ENCODE assay signal across 12 cellular contexts in the genomic region with DNA sequence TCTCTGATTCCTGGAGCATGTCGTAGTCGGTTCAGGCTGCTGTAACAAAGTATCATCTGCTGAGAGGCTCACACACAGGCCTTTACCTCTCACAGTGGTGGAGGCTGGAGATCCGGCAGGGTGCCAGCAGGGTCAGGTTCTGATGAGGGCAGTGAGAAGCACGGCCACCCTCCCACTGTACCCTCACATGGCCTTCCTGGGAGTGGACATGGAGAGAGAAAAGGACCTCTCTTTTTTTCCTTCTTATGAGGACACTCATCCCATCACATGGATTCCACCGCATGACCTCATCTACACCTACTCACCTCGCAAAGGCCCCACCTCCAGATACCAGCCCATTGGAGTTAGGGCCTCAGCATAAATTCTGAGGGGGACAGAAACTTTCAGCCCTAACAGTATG.
DNase-seq lines count a peak whose midpoint lies in the region; ATAC-seq, FAIRE-seq and TF ChIP-seq lines count a peak whose summit lies in the region.
"Had no signal": no experiment of that assay in that cellular context is flagged by ENCODE, and none has a peak within 500 bp of the region (broad histone marks: within the 10 kb centered on the region; RNA-seq: fewer than 3 reads in every experiment).

No MANE protein-coding gene starts in this region.

- peaks cover 5% of the 10 kb centered on the region for H3K4me1 Mint-ChIP-seq in astrocyte (ENCODE audit: low read depth, unreplicated experiment)

- H3K36me3 ChIP-seq in heart right ventricle (peaks cover 0 to 76% (median 0%) of the 10 kb centered on the region in 9 donors), astrocyte (ENCODE audit: insufficient read depth, low read length) (no peaks in the 10 kb centered on the region), HepG2 (replicated peaks in 1 of 2; ENCODE audit: control insufficient read depth in 1 of 2, insufficient read depth in 2 of 2, low read length in 2 of 2) (peaks cover 15 to 77% of the 10 kb centered on the region in 2 experiments), transverse colon (peaks cover 0 to under 1% (median 0%) of the 10 kb centered on the region in 4 donors), H7 (replicated peaks; ENCODE audit: control insufficient read depth, insufficient read depth, low read length) (peaks cover 20% of the 10 kb centered on the region), gastrocnemius medialis (no peaks in the 10 kb centered on the region)

- TF ChIP-seq POLR2A in HepG2 (IDR thresholded peaks at IDR 0.05; ENCODE audit: insufficient read depth in 1 of 2, low read depth in 2 of 2, low read length in 2 of 2) (no peak), transverse colon (IDR thresholded peaks at IDR 0.05) (no peak), gastrocnemius medialis (IDR thresholded peaks at IDR 0.05) (no peak)

- FAIRE-seq in astrocyte (lab: Jason Lieb, UNC) (no peak), HepG2 (lab: Jason Lieb, UNC) (no peak)

- H2AFZ ChIP-seq in astrocyte (ENCODE audit: low read depth, low read length) = no peak overlapping the region
- H2AFZ ChIP-seq in HepG2 (ENCODE audit: low read length) = no peak overlapping the region

- 83 to 93% methylated on average over 6 of the region's 6 CpGs for WGBS in heart right ventricle, 2 donors
- 93% methylated on average over 5 of the region's 6 CpGs for WGBS in HepG2 (ENCODE audit: low lambda C conversion rate)
- 85 to 94% methylated on average over 2 to 6 of the region's 6 CpGs for WGBS in transverse colon (ENCODE audit: low coverage in 1 of 2), 2 donors

- CTCF ChIA-PET in HepG2 (lab: Yijun Ruan, JAX; ENCODE audit: low intra/inter-chr PET ratio, low total read pairs) = no interaction called here

- BruUV-seq in HepG2 (replicated peaks; lab: Mats Ljungman, UMichigan) = no TSS peak

- no peak overlapping the region for H3K9ac ChIP-seq in astrocyte (ENCODE audit: low read length)
- no peak overlapping the region for H3K9ac ChIP-seq in HepG2 (ENCODE audit: insufficient read depth, low read depth, low read length)

- H3K27ac Mint-ChIP-seq in astrocyte (ENCODE audit: unreplicated experiment) = no peak overlapping the region

- H3K4me1 ChIP-seq in heart right ventricle (peaks cover 9 to 36% (median 26%) of the 10 kb centered on the region in 9 donors), astrocyte (ENCODE audit: insufficient read depth, low read length) (peaks cover 15% of the 10 kb centered on the region), HepG2 (ENCODE audit: insufficient read depth, low read length) (peaks cover 30% of the 10 kb centered on the region), transverse colon (peaks cover 18 to 37% (median 24%) of the 10 kb centered on the region in 4 donors), gastrocnemius medialis (peaks cover 0 to 4% of the 10 kb centered on the region in 2 donors)

- H3K9me3 Mint-ChIP-seq in astrocyte (ENCODE audit: unreplicated experiment) = no peaks in the 10 kb centered on the region

- DNase-seq in heart right ventricle = no peak
- no peak for DNase-seq in left ventricle myocardium superior
- DNase-seq in astrocyte (ENCODE audit: low read depth) = peak; percentile 20
- no peak for DNase-seq in HepG2 (ENCODE audit: low spot score)
- DNase-seq in transverse colon = no peak
- DNase-seq in H7 = no peak
- no peak for DNase-seq in gastrocnemius medialis
- DNase-seq in A172 (ENCODE audit: low spot score) = no peak
- DNase-seq: aorta, MG63 had no signal

- no peak for TF ChIP-seq CTCF in heart right ventricle (IDR thresholded peaks at IDR 0.05)
- TF ChIP-seq CTCF in astrocyte (IDR thresholded peaks at IDR 0.05; ENCODE audit: insufficient read depth, low read depth, low read length) = no peak
- TF ChIP-seq CTCF in HepG2 (CRISPR knock-in tag; IDR thresholded peaks at IDR 0.05) = no peak
- no peak for TF ChIP-seq CTCF in transverse colon (IDR thresholded peaks at IDR 0.05)
- no peak for TF ChIP-seq CTCF in gastrocnemius medialis (IDR thresholded peaks at IDR 0.05 in 4 of 5, conservative IDR thresholded peaks at IDR 0.05 in 1 of 5)

- H3K4me2 ChIP-seq in astrocyte (ENCODE audit: low read length) (no peak overlapping the region), HepG2 (ENCODE audit: low read depth, low read length) (no peak overlapping the region)

- no peaks in the 10 kb centered on the region for H3K9me3 ChIP-seq in heart right ventricle
- no peaks in the 10 kb centered on the region for H3K9me3 ChIP-seq in astrocyte (ENCODE audit: insufficient read depth, low read depth, low read length)
- no peaks in the 10 kb centered on the region for H3K9me3 ChIP-seq in HepG2 (ENCODE audit: low read length)
- H3K9me3 ChIP-seq in transverse colon = no peaks in the 10 kb centered on the region
- no peaks in the 10 kb centered on the region for H3K9me3 ChIP-seq in gastrocnemius medialis
- H3K9me3 ChIP-seq: MG63, mucosa of descending colon had no signal

- TF ChIP-seq EP300 in HepG2 (IDR thresholded peaks at IDR 0.05; ENCODE audit: low read depth in 2 of 2, low read length in 2 of 2) = no peak
- no peak for TF ChIP-seq EP300 in HepG2 (CRISPR knock-in tag; IDR thresholded peaks at IDR 0.05; ENCODE audit: borderline replicate concordance)
- TF ChIP-seq EP300 in transverse colon (IDR thresholded peaks at IDR 0.05; ENCODE audit: low read depth) = no peak

- POLR2A ChIA-PET in HepG2 (lab: Yijun Ruan, JAX) = no interaction called here

- in situ Hi-C loops in HepG2 (cut with HindIII; ENCODE audit: extremely low pct_ligation_motif_present, low pct_unique_long_range_greater_than_20kb) (loop anchor here (5.0 to 25.0 kb wide), 2 partner anchors 102 to 317 kb away; no protein-coding TSS in a partner anchor), transverse colon (cut with MboI; ENCODE audit: low pct_ligation_motif_present in 1 of 4, low pct_unique_long_range_greater_than_20kb in 1 of 4, low sequenced_read_pairs in 3 of 4) (loop anchor here (5.0 to 25.0 kb wide), 4 partner anchors 97 to 317 kb away; a partner anchor contains a TSS), gastrocnemius medialis (cut with MboI; ENCODE audit: low sequenced_read_pairs in 4 of 4) (loop anchor here in 3 of 4 donors (5.0 to 25.0 kb wide), 2 partner anchors 102 to 317 kb away; no protein-coding TSS in a partner anchor)

- H3K4me3 ChIP-seq in heart right ventricle (no peak overlapping the region), astrocyte (ENCODE audit: insufficient read depth, low read depth, low read length) (no peak overlapping the region), HepG2 (replicated peaks in 1 of 3; ENCODE audit: insufficient read depth in 1 of 3, low read depth in 2 of 3, low read length in 3 of 3) (no peak overlapping the region), transverse colon (no peak overlapping the region), H7 (ENCODE audit: insufficient read depth, low read depth, low read length) (no peak overlapping the region), gastrocnemius medialis (no peak overlapping the region)
- H3K4me3 ChIP-seq: MG63, mucosa of descending colon had no signal

- H3K27me3 ChIP-seq in heart right ventricle (no peaks in the 10 kb centered on the region), astrocyte (ENCODE audit: insufficient read depth, low read length) (no peaks in the 10 kb centered on the region), HepG2 (ENCODE audit: control insufficient read depth in 1 of 2, insufficient read depth in 2 of 2, low read length in 2 of 2) (no peaks in the 10 kb centered on the region), transverse colon (no peaks in the 10 kb centered on the region), H7 (ENCODE audit: control insufficient read depth, insufficient read depth, low read length) (no peaks in the 10 kb centered on the region), gastrocnemius medialis (no peaks in the 10 kb centered on the region)
- H3K27me3 ChIP-seq: MG63 had no signal

- H3K4me3 Mint-ChIP-seq in astrocyte (ENCODE audit: unreplicated experiment) = peak overlapping the region; percentile 42

- H4K20me1 ChIP-seq in astrocyte (ENCODE audit: insufficient read depth, low read length) (peaks cover 11% of the 10 kb centered on the region), HepG2 (ENCODE audit: insufficient read depth, low read length) (no peaks in the 10 kb centered on the region)

- peak overlapping the region in 6 of 10 donors; percentile 23 to 56 (median 50) for H3K27ac ChIP-seq in heart right ventricle
- no peak overlapping the region for H3K27ac ChIP-seq in astrocyte (ENCODE audit: low read depth, low read length)
- no peak overlapping the region for H3K27ac ChIP-seq in HepG2 (ENCODE audit: extremely low read length, insufficient read depth, low read length)
- peak overlapping the region; percentile 67 to 86 (median 75) for H3K27ac ChIP-seq in transverse colon
- H3K27ac ChIP-seq in gastrocnemius medialis = no peak overlapping the region

- no peaks in the 10 kb centered on the region for H3K27me3 Mint-ChIP-seq in astrocyte (ENCODE audit: low read depth, unreplicated experiment)

- H3K79me2 ChIP-seq in astrocyte (ENCODE audit: insufficient read depth, low read length) = no peaks in the 10 kb centered on the region
- no peaks in the 10 kb centered on the region for H3K79me2 ChIP-seq in HepG2 (ENCODE audit: insufficient read depth, low read length)

- ATAC-seq in heart right ventricle (no peak), left ventricle myocardium superior (no peak), HepG2 (no peak), gastrocnemius medialis (no peak)
- ATAC-seq: Panc1 had no signal

- intact Hi-C loops in heart right ventricle (cut with DNase I) (loop anchor here in 7 of 10 donors (1.0 to 10.0 kb wide), 6 partner anchors 22 to 325 kb away; no protein-coding TSS in a partner anchor), left ventricle myocardium superior (cut with micrococcal nuclease) (loop anchor here (2.0 kb wide), 1 partner anchor 101 kb away; no protein-coding TSS in a partner anchor), HepG2 (cut with micrococcal nuclease; ENCODE audit: unreplicated experiment) (loop anchor here (5.0 kb wide), 1 partner anchor 32 kb away; no protein-coding TSS in a partner anchor), transverse colon (cut with DNase I; ENCODE audit: low total_unique reads) (no loop called here), gastrocnemius medialis (cut with DNase I; ENCODE audit: low total_unique reads) (no loop called here)

- H3K36me3 Mint-ChIP-seq in astrocyte (ENCODE audit: low read depth, unreplicated experiment) = peaks cover 9% of the 10 kb centered on the region

- no peak for TF ChIP-seq RAD21 in HepG2 (CRISPR knock-in tag; IDR thresholded peaks at IDR 0.05)

TF ChIP-seq in HepG2, 621 proteins besides CTCF, POLR2A, EP300 and RAD21:
- TF ChIP-seq SRSF1 (optimal IDR thresholded peaks at IDR 0.05; ENCODE audit: low read depth, low read length) (no peak), ATF7 (IDR thresholded peaks at IDR 0.05) (0 out of 2 replicates have a peak, but pooled peaks have one; percentile 4), ATF7 (CRISPR knock-in tag; IDR thresholded peaks at IDR 0.05) (no peak)
- TF ChIP-seq, protein P1, sequence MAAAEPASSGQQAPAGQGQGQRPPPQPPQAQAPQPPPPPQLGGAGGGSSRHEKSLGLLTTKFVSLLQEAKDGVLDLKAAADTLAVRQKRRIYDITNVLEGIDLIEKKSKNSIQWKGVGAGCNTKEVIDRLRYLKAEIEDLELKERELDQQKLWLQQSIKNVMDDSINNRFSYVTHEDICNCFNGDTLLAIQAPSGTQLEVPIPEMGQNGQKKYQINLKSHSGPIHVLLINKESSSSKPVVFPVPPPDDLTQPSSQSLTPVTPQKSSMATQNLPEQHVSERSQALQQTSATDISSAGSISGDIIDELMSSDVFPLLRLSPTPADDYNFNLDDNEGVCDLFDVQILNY (CRISPR knock-in tag; conservative IDR thresholded peaks at IDR 0.05) = no peak

Comparison
In these comparisons a context has a peak if more than half of its experiments do, and no peak if none do; other contexts are left out.
1. H3K27ac ChIP-seq: peak in heart right ventricle (6 of 10) and transverse colon (4 of 4); none in astrocyte (single experiment), HepG2 (single experiment) and gastrocnemius medialis (0 of 4).
2. intact Hi-C loops: an anchor here in heart right ventricle (1.0 to 10.0 kb wide), left ventricle myocardium superior (2.0 kb wide) and HepG2 (5.0 kb wide); none called in transverse colon and gastrocnemius medialis.